ENCODE assay signal across 9 cellular contexts in the genomic region with DNA sequence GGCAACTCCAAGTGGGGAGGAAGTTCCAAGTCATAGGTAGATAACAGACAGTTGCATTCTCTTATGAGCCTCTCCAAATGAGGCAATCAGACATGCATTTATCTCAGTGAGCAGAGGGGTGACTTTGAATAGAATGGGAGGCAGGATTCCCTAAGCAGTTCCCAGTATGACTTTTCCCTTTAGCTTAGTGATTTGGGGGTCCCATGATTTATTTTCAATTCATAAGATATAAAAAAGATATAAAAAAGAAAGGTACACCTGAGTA. TPM values are rescaled to one million over a fixed set of nuclear protein-coding genes. Genes with fewer than 3 reads are reported as not detected.
DNase-seq lines count a peak whose midpoint lies in the region; ATAC-seq and TF ChIP-seq lines count a peak whose summit lies in the region.
"Had no signal": no experiment of that assay in that cellular context is flagged by ENCODE, and none has a peak within 500 bp of the region (broad histone marks: within the 10 kb centered on the region; RNA-seq: fewer than 3 reads in every experiment).

No MANE protein-coding gene starts in this region.

- H3K4me1 ChIP-seq in left ventricle myocardium inferior (peaks cover 39% of the 10 kb centered on the region), lower lobe of right lung (peaks cover 27% of the 10 kb centered on the region), aorta (ENCODE audit: control insufficient read depth in 1 of 2, insufficient read depth in 2 of 2, low read length in 2 of 2) (peaks cover 3 to 4% of the 10 kb centered on the region in 2 donors)

- intact Hi-C loops in left ventricle myocardium inferior (cut with micrococcal nuclease) (no loop called here), left ventricle myocardium superior (cut with micrococcal nuclease) (no loop called here), lower lobe of right lung (cut with DNase I) (no loop called here), aorta (cut with DNase I) (loop anchor here (5.0 to 10.0 kb wide), 4 partner anchors 377 to 943 kb away; a partner anchor contains a TSS)

- H3K27ac ChIP-seq in left ventricle myocardium inferior (replicated peaks) (peak overlapping the region; percentile 92), lower lobe of right lung (peak overlapping the region; percentile 95), aorta (ENCODE audit: low read depth in 1 of 2, low read length in 2 of 2) (no peak overlapping the region)

- DNase-seq in left ventricle myocardium inferior (no peak), left ventricle myocardium superior (no peak), astrocyte of the cerebellum (ENCODE audit: low read depth) (no peak), lower lobe of right lung (no peak), aorta (no peak), UCSD-AML1 (lab: John Stamatoyannopoulos, UW; ENCODE audit: unreplicated experiment) (no peak), NCI-H1436 treated with DMSO at 0.1 percent for 48 hours (lab: John Stamatoyannopoulos, UW) (no peak)
- DNase-seq: activated CD8-positive, alpha-beta memory T cell treated with anti-CD3 and anti-CD28 coated beads, Interleukin-2, amount 50 U/mL, for 48 hours had no signal

- H3K9me3 ChIP-seq in left ventricle myocardium inferior (replicated peaks), result no peaks in the 10 kb centered on the region
- H3K9me3 ChIP-seq in lower lobe of right lung, result no peaks in the 10 kb centered on the region
- no peaks in the 10 kb centered on the region for H3K9me3 ChIP-seq in aorta (ENCODE audit: control insufficient read depth, low read length)

- in situ Hi-C loops in astrocyte of the cerebellum (cut with HindIII; ENCODE audit: low sequenced_read_pairs), result no loop called here

- TF ChIP-seq CTCF in left ventricle myocardium inferior (IDR thresholded peaks at IDR 0.05; ENCODE audit: borderline replicate concordance), result no peak
- TF ChIP-seq CTCF in astrocyte of the cerebellum (IDR thresholded peaks at IDR 0.05; ENCODE audit: low read depth, low read length, missing control alignments), result no peak
- no peak for TF ChIP-seq CTCF in lower lobe of right lung (IDR thresholded peaks at IDR 0.05)

- peak overlapping the region; percentile 84 for H3K4me3 ChIP-seq in left ventricle myocardium inferior
- H3K4me3 ChIP-seq in astrocyte of the cerebellum (ENCODE audit: low read depth, low read length), result peak overlapping the region; percentile 88
- H3K4me3 ChIP-seq in lower lobe of right lung, result peak overlapping the region; percentile 76
- H3K4me3 ChIP-seq in aorta (ENCODE audit: low read length in 2 of 2), result peak overlapping the region; percentile 79 to 90

- H3K27me3 ChIP-seq in left ventricle myocardium inferior (ENCODE audit: low read depth) (no peaks in the 10 kb centered on the region), lower lobe of right lung (ENCODE audit: low read depth) (no peaks in the 10 kb centered on the region), aorta (ENCODE audit: control insufficient read depth in 1 of 2, insufficient read depth in 2 of 2, low read length in 1 of 2) (no peaks in the 10 kb centered on the region)

- H3K36me3 ChIP-seq in left ventricle myocardium inferior, result peaks cover 23% of the 10 kb centered on the region
- peaks cover 17% of the 10 kb centered on the region for H3K36me3 ChIP-seq in lower lobe of right lung
- H3K36me3 ChIP-seq in aorta (ENCODE audit: control insufficient read depth in 1 of 2, insufficient read depth in 2 of 2, low read length in 1 of 2), result no peaks in the 10 kb centered on the region

- no peak for ATAC-seq in left ventricle myocardium superior
- no peak for ATAC-seq in lower lobe of right lung
- ATAC-seq in aorta (ENCODE audit: low FRiP score), result no peak
- ATAC-seq in HG02642 (IDR thresholded peaks at IDR 0.05; ENCODE audit: poor library complexity, unreplicated experiment), result no peak

RNA-seq across cellular contexts. Expression of a gene that starts 0.8 kb away (rescaled TPM):
- total RNA-seq in left ventricle myocardium inferior (27.2 TPM), left ventricle myocardium superior (23.4 TPM), lower lobe of right lung (20.7 TPM), aorta (10 to 100 TPM; 25.3 to 26.9 TPM)
- polyA plus RNA-seq in aorta, result 10 to 100 TPM; 10.3 to 18.8 TPM

RNA-seq across cellular contexts. Expression of a gene that starts 42.1 kb away (rescaled TPM):
- total RNA-seq in left ventricle myocardium inferior (5.3 TPM), left ventricle myocardium superior (6.9 TPM), lower lobe of right lung (23.7 TPM), aorta (100 to 1,000 TPM in 1 of 2 donors, 10 to 100 TPM in 1; 38.3 to 413 TPM)
- 100 to 1,000 TPM in 1 of 2 donors, 10 to 100 TPM in 1; 37.6 to 106 TPM for polyA plus RNA-seq in aorta

Comparison
In these comparisons a context has a peak if more than half of its experiments do, and no peak if none do; other contexts are left out.
1. H3K27ac ChIP-seq: peak in left ventricle myocardium inferior (single experiment) and lower lobe of right lung (single experiment); none in aorta (0 of 2).
2. intact Hi-C loops: an anchor here in aorta (5.0 to 10.0 kb wide); none called in left ventricle myocardium inferior, left ventricle myocardium superior and lower lobe of right lung.
3. Peak in every context shown above with its lines, with median percentiles within 50 percentile points of each other: H3K4me3 ChIP-seq.